ENCODE assay signal across 28 cellular contexts in genomic region chr5:147057051-147057450, GRCh38.
"Had no signal": no experiment of that assay in that cellular context is flagged by ENCODE, and none has a peak within 500 bp of the region (broad histone marks: within the 10 kb centered on the region; RNA-seq: fewer than 3 reads in every experiment).

No MANE protein-coding gene starts in this region.

- H3K36me3 ChIP-seq: left lung, lower lobe of right lung, neural progenitor cell, neutrophil, ovary, right atrium auricular region, right lobe of liver, tibial artery, upper lobe of right lung, uterus had no signal

- H3K4me3 ChIP-seq: left lung, lower lobe of right lung, neural progenitor cell, ovary, right atrium auricular region, right lobe of liver, smooth muscle cell, testis, tibial artery, upper lobe of right lung, uterus had no signal

- H3K27me3 ChIP-seq: left lung, neural progenitor cell, neutrophil, ovary, right atrium auricular region, right lobe of liver, testis, upper lobe of right lung, uterus had no signal

- DNase-seq: hypothalamus; immature natural killer cell; kidney; left colon; left lung; lower lobe of right lung; mammary epithelial cell; mesenchymal stem cell; naive B cell; natural killer cell; nephron progenitor cell; ovary; right lobe of liver; stimulated activated CD4-positive, alpha-beta T cell treated with anti-CD3 and anti-CD28 coated beads, Interleukin-1b, Interleukin-23, amount 100 ng/mL, for 48 hours; stimulated activated CD4-positive, alpha-beta T cell treated with anti-CD3 and anti-CD28 coated beads, Interleukin-2, amount 100 ng/mL, for 48 hours; stimulated activated CD4-positive, alpha-beta T cell treated with anti-CD3 and anti-CD28 coated beads, Interleukin-4, amount 100 ng/mL, for 4 hours; stimulated activated CD8-positive, alpha-beta memory T cell treated with anti-CD3 and anti-CD28 coated beads, Interleukin-4, amount 100 ng/mL, for 48 hours; stimulated activated naive CD4-positive, alpha-beta T cell treated with Interleukin-2 at 50 U/mL for 16 hours; stimulated activated naive CD8-positive, alpha-beta T cell treated with anti-CD3 and anti-CD28 coated beads, Interleukin-15, amount 100 ng/mL, for 72 hours; testis; tibial artery; trophoblast cell; upper lobe of right lung; uterus had no signal

- H3K27ac ChIP-seq: left lung, lower lobe of right lung, neural progenitor cell, neutrophil, ovary, right atrium auricular region, right lobe of liver, testis, tibial artery, upper lobe of right lung, uterus had no signal

- H3K9me3 ChIP-seq: left lung, lower lobe of right lung, neutrophil, ovary, right atrium auricular region, right lobe of liver, testis, tibial artery, upper lobe of right lung, uterus had no signal

- H3K4me1 ChIP-seq: left lung, lower lobe of right lung, right atrium auricular region, right lobe of liver, testis, tibial artery, upper lobe of right lung, uterus had no signal
